8 cellular contexts compared by ENCODE assay signal in genomic region chr9:112174965-112175795, GRCh38. TPM values are rescaled to one million over a fixed set of nuclear protein-coding genes. Genes with fewer than 3 reads are reported as not detected.
A peak's percentile ranks its signal among the peaks of the same experiment; 100 is the strongest.
DNase-seq lines count a peak whose midpoint lies in the region; ATAC-seq and TF ChIP-seq lines count a peak whose summit lies in the region.

SUSD1 (minus strand) TSS chr9:112175297; CDS start chr9:112175235, 62 bp downstream.

- H3K9me3 Mint-ChIP-seq in activated naive CD4-positive, alpha-beta T cell treated with anti-CD3 and anti-CD28 coated beads, Interleukin-2, amount 50 U/mL, for 24 hours: no peaks in the 10 kb centered on the region

- peak within 1 kb of the TSS; percentile 84 for H3K4me3 Mint-ChIP-seq in activated naive CD4-positive, alpha-beta T cell treated with anti-CD3 and anti-CD28 coated beads, Interleukin-2, amount 50 U/mL, for 24 hours

- intact Hi-C loops in left cardiac atrium (cut with DNase I): no loop called here

- peak within 1 kb of the TSS; percentile 34 for H3K4me3 ChIP-seq in AG09309 (ENCODE audit: control insufficient read depth, low read depth, low read length)

- DNase-seq in AG09309 (ENCODE audit: low read depth) (no peak), NOMO-1 treated with DMSO at 0.1 percent for 48 hours (lab: John Stamatoyannopoulos, UW; ENCODE audit: unreplicated experiment) (peak; percentile 20), left cardiac atrium (peak; percentile 56), pulmonary artery endothelial cell (ENCODE audit: low read depth, low spot score) (no peak), globus pallidus (ENCODE audit: low spot score) (no peak)

- peak; percentile 49 for ATAC-seq in GM18517 (IDR thresholded peaks at IDR 0.05; ENCODE audit: unreplicated experiment)
- ATAC-seq in HG02885 (IDR thresholded peaks at IDR 0.05; ENCODE audit: poor library complexity, unreplicated experiment): peak; percentile 54
- ATAC-seq in left cardiac atrium: peak; percentile 62 to 68

- peak within 1 kb of the TSS; percentile 73 for H3K27ac Mint-ChIP-seq in activated naive CD4-positive, alpha-beta T cell treated with anti-CD3 and anti-CD28 coated beads, Interleukin-2, amount 50 U/mL, for 24 hours

- peaks cover 4% of the 10 kb centered on the region for H3K36me3 Mint-ChIP-seq in activated naive CD4-positive, alpha-beta T cell treated with anti-CD3 and anti-CD28 coated beads, Interleukin-2, amount 50 U/mL, for 24 hours

- no peaks in the 10 kb centered on the region for H3K27me3 Mint-ChIP-seq in activated naive CD4-positive, alpha-beta T cell treated with anti-CD3 and anti-CD28 coated beads, Interleukin-2, amount 50 U/mL, for 24 hours

- peaks cover 65% of the 10 kb centered on the region for H3K4me1 Mint-ChIP-seq in activated naive CD4-positive, alpha-beta T cell treated with anti-CD3 and anti-CD28 coated beads, Interleukin-2, amount 50 U/mL, for 24 hours

- TF ChIP-seq CTCF in AG09309 (IDR thresholded peaks at IDR 0.05; ENCODE audit: control insufficient read depth, insufficient read depth, low read depth, low read length, missing control alignments): no peak

RNA-seq across cellular contexts. Expression of gene SUSD1, which starts in this region (rescaled TPM):
- total RNA-seq in left cardiac atrium: 10 to 100 TPM in 1 of 2 donors, 1 to 10 TPM in 1; 9.4 to 13.7 TPM
- 29.5 and 46.5 TPM in 2 replicates for total RNA-seq in pulmonary artery endothelial cell

Comparison
In these comparisons a context has a peak if more than half of its experiments do, and no peak if none do; other contexts are left out.
1. DNase-seq: peak in NOMO-1 treated with DMSO at 0.1 percent for 48 hours (single experiment) and left cardiac atrium (single experiment); none in AG09309 (single experiment), pulmonary artery endothelial cell (single experiment) and globus pallidus (single experiment).
2. Peak in every context shown above with its lines, with median percentiles within 50 percentile points of each other: ATAC-seq.